In genomic region chr12:32947203-32947795, GRCh38 we compare ENCODE assay signal across 8 cellular contexts. TPM values are rescaled to one million over a fixed set of nuclear protein-coding genes. Genes with fewer than 3 reads are reported as not detected.
DNase-seq lines count a peak whose midpoint lies in the region; TF ChIP-seq lines count a peak whose summit lies in the region.
"Had no signal": no experiment of that assay in that cellular context is flagged by ENCODE, and none has a peak within 500 bp of the region (broad histone marks: within the 10 kb centered on the region; RNA-seq: fewer than 3 reads in every experiment).

No MANE protein-coding gene starts in this region.

- no peak overlapping the region for H3K27ac ChIP-seq in endodermal cell (ENCODE audit: low read depth, low read length)

- H3K27me3 Mint-ChIP-seq in endodermal cell (ENCODE audit: insufficient read depth), result no peaks in the 10 kb centered on the region

- no peaks in the 10 kb centered on the region for H3K36me3 ChIP-seq in endodermal cell (ENCODE audit: control insufficient read depth, insufficient read depth, low read length)

- peak; percentile 15 for DNase-seq in HuH-7.5 (ENCODE audit: low spot score)
- peak; percentile 31 for DNase-seq in NCI-H526 treated with DMSO at 0.1 percent for 48 hours (lab: John Stamatoyannopoulos, UW)
- no peak for DNase-seq in endodermal cell
- DNase-seq in retinal pigment epithelial cell (ENCODE audit: low read depth), result peak; percentile 19
- no peak for DNase-seq in activated CD4-positive, CD25-positive, alpha-beta regulatory T cell treated with anti-CD3 and anti-CD28 coated beads, Interleukin-2, amount 50 U/mL, for 72 hours
- no peak for DNase-seq in RPMI8226
- DNase-seq in stimulated activated CD4-positive, alpha-beta T cell treated with anti-CD3 and anti-CD28 coated beads, Interleukin-15, amount 100 ng/mL, for 24 hours, result no peak
- DNase-seq: left ventricle myocardium superior had no signal

- no peak overlapping the region for H3K9ac ChIP-seq in endodermal cell (ENCODE audit: extremely low read depth, low read length, poor library complexity, severe bottlenecking)

- TF ChIP-seq CTCF in endodermal cell (conservative IDR thresholded peaks at IDR 0.05) (peak; percentile 83), retinal pigment epithelial cell (conservative IDR thresholded peaks at IDR 0.05; ENCODE audit: low read depth, low read length) (peak; percentile 33)

- no peaks in the 10 kb centered on the region for H3K9me3 Mint-ChIP-seq in endodermal cell

- no peak overlapping the region for H3K4me3 ChIP-seq in endodermal cell (ENCODE audit: low read length)
- no peak overlapping the region for H3K4me3 ChIP-seq in retinal pigment epithelial cell (ENCODE audit: low read length)

- no peaks in the 10 kb centered on the region for H3K27me3 ChIP-seq in endodermal cell (ENCODE audit: control insufficient read depth, insufficient read depth, low read length, poor library complexity, severe bottlenecking)

- peaks cover 20% of the 10 kb centered on the region for H3K4me1 Mint-ChIP-seq in endodermal cell

- H3K4me3 Mint-ChIP-seq in endodermal cell, result no peak overlapping the region

- H3K36me3 Mint-ChIP-seq in endodermal cell (ENCODE audit: low read depth), result no peaks in the 10 kb centered on the region

- 87 to 89% methylated on average over 3 of the region's 3 CpGs for WGBS in endodermal cell (ENCODE audit: insufficient coverage in 1 of 2, insufficient read length in 1 of 2), 2 experiments

- no peaks in the 10 kb centered on the region for H3K9me3 ChIP-seq in endodermal cell (ENCODE audit: control insufficient read depth, low read length)

- H3K27ac Mint-ChIP-seq in endodermal cell, result no peak overlapping the region

- H3K4me1 ChIP-seq in endodermal cell (ENCODE audit: control insufficient read depth, insufficient read depth, low read length), result peaks cover 2% of the 10 kb centered on the region

RNA-seq across cellular contexts. Expression of gene PKP2, which starts 50.7 kb away (rescaled TPM):
- total RNA-seq in endodermal cell, result 100 to 1,000 TPM in 1 of 2 donors, 10 to 100 TPM in 1; 62.5 to 124 TPM
- polyA plus RNA-seq in endodermal cell (2013, experiment 1 of 2), result 18.1 TPM
- 20.5 TPM for polyA plus RNA-seq in endodermal cell (2013, experiment 2 of 2)

Comparison
In these comparisons a context has a peak if more than half of its experiments do, and no peak if none do; other contexts are left out.
1. DNase-seq: peak in HuH-7.5 (single experiment), NCI-H526 treated with DMSO at 0.1 percent for 48 hours (single experiment) and retinal pigment epithelial cell (single experiment); none in endodermal cell (single experiment), activated CD4-positive, CD25-positive, alpha-beta regulatory T cell treated with anti-CD3 and anti-CD28 coated beads, Interleukin-2, amount 50 U/mL, for 72 hours (single experiment), RPMI8226 (single experiment) and stimulated activated CD4-positive, alpha-beta T cell treated with anti-CD3 and anti-CD28 coated beads, Interleukin-15, amount 100 ng/mL, for 24 hours (single experiment).